Comparison of ENCODE assay signal across 10 cellular contexts in the genomic region with DNA sequence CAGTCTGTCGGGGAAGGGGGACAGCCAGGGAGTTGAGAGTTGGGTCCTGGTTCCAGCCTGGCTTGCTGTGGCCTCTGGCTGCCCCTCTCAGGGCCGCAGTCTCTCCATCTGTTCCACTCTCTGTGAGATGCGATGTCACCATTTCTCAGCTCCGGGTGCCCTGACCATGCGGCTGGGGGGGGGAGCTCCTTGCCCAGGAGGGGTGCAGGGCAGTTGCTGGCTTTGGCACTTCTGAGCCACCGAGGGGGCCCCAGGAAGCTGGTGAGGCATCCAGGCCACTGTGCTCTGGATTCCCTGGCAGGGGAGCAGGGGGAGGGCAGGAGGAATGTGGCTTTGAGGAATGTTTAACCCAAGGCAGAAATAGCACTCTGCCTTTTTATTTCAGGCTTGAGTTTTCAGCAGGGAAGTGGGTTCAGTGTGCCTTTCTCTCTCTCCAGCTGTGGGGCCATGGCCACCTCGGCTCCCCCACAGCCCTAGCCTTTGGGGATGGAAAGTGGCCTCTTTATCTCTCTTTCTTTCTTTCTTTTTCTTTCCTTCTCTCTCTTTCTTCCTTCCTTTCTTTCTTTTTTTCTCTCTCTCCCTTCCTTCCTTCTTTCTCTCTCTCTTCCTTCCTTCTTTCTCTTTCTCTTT. TPM values are rescaled to one million over a fixed set of nuclear protein-coding genes. Genes with fewer than 3 reads are reported as not detected.
A peak's percentile ranks its signal among the peaks of the same experiment; 100 is the strongest.
DNase-seq lines count a peak whose midpoint lies in the region; ATAC-seq and TF ChIP-seq lines count a peak whose summit lies in the region.
"Had no signal": no experiment of that assay in that cellular context is flagged by ENCODE, and none has a peak within 500 bp of the region (broad histone marks: within the 10 kb centered on the region; RNA-seq: fewer than 3 reads in every experiment).

No MANE protein-coding gene starts in this region.

- H3K27me3 Mint-ChIP-seq in chondrocyte (ENCODE audit: low read depth): no peaks in the 10 kb centered on the region

- H3K23ac ChIP-seq in mesendoderm (ENCODE audit: low read length): no peak overlapping the region

- no peaks in the 10 kb centered on the region for H3K9me3 ChIP-seq in HUES6 (ENCODE audit: control insufficient read depth, insufficient read depth, low read depth, low read length)

- peak overlapping the region; percentile 89 for H3K27ac Mint-ChIP-seq in chondrocyte (ENCODE audit: unreplicated experiment)

- H3K18ac ChIP-seq in mesendoderm (ENCODE audit: low read length): no peak overlapping the region

- H3K4me3 Mint-ChIP-seq in chondrocyte (ENCODE audit: unreplicated experiment): peak overlapping the region; percentile 52

- DNase-seq in 8988T (peak; percentile 75), chondrocyte (ENCODE audit: low spot score) (no peak), mesendoderm (peak; percentile 80), NCI-H1092 treated with DMSO at 0.1 percent for 48 hours (lab: John Stamatoyannopoulos, UW) (no peak), NCI-H1930 (lab: John Stamatoyannopoulos, UW) (no peak)
- DNase-seq: activated CD8-positive, alpha-beta memory T cell treated with anti-CD3 and anti-CD28 coated beads for 24 hours had no signal

- no peak overlapping the region for H2AK5ac ChIP-seq in mesendoderm (ENCODE audit: low read length)

- H3K4me2 ChIP-seq in mesendoderm (ENCODE audit: low read length): no peak overlapping the region

- no peak for TF ChIP-seq CTCF in chondrocyte (IDR thresholded peaks at IDR 0.05)

- H3K4me1 ChIP-seq in HUES6 (ENCODE audit: control insufficient read depth, insufficient read depth, low read length) (peaks cover 41% of the 10 kb centered on the region), mesendoderm (ENCODE audit: control insufficient read depth, low read depth, low read length) (peaks cover 7% of the 10 kb centered on the region)

- peaks cover 36% of the 10 kb centered on the region for H3K79me2 ChIP-seq in mesendoderm (ENCODE audit: control insufficient read depth, insufficient read depth, low read length)

- no peak overlapping the region for H2BK120ac ChIP-seq in mesendoderm (ENCODE audit: low read depth, low read length)

- H3K9ac ChIP-seq in HUES6 (ENCODE audit: low read length) (peak overlapping the region; percentile 25), mesendoderm (ENCODE audit: low read length) (peak overlapping the region; percentile 22)

- no peak overlapping the region for H4K8ac ChIP-seq in mesendoderm (ENCODE audit: low read depth, low read length)

- H3K36me3 Mint-ChIP-seq in chondrocyte (ENCODE audit: low read depth): no peaks in the 10 kb centered on the region

- no peak overlapping the region for H2BK15ac ChIP-seq in mesendoderm (replicated peaks; ENCODE audit: low read depth)

- peak overlapping the region; percentile 35 for H2BK5ac ChIP-seq in mesendoderm (ENCODE audit: low read length)

- peaks cover 77% of the 10 kb centered on the region for H3K4me1 Mint-ChIP-seq in chondrocyte (ENCODE audit: low read depth)

- no peak for ATAC-seq in HG02938 (IDR thresholded peaks at IDR 0.05; ENCODE audit: unreplicated experiment)
- no peak for ATAC-seq in GM21576 (IDR thresholded peaks at IDR 0.05; ENCODE audit: unreplicated experiment)

- H3K79me1 ChIP-seq in mesendoderm (ENCODE audit: low read length): peaks cover 26% of the 10 kb centered on the region

- H3K27me3 ChIP-seq in HUES6 (ENCODE audit: control insufficient read depth, insufficient read depth, low read length) (no peaks in the 10 kb centered on the region), mesendoderm (ENCODE audit: insufficient read depth, low read length, poor library complexity) (no peaks in the 10 kb centered on the region)

- H3K27ac ChIP-seq in HUES6 (ENCODE audit: low read depth, low read length): peak overlapping the region; percentile 35; the same call in 1 of the 2 replicates
- peak overlapping the region; percentile 29 for H3K27ac ChIP-seq in mesendoderm (ENCODE audit: low read depth, low read length)
- H3K27ac ChIP-seq: C4-2B had no signal

- H3K36me3 ChIP-seq in HUES6 (ENCODE audit: control insufficient read depth, insufficient read depth, low read length) (no peaks in the 10 kb centered on the region), mesendoderm (ENCODE audit: control insufficient read depth, insufficient read depth, low read length) (no peaks in the 10 kb centered on the region)

- H3K9me3 Mint-ChIP-seq in chondrocyte (ENCODE audit: low read depth): no peaks in the 10 kb centered on the region

- no peak overlapping the region for H4K5ac ChIP-seq in mesendoderm (ENCODE audit: low read length)

- no peak overlapping the region for H3K4me3 ChIP-seq in HUES6 (ENCODE audit: low read depth, low read length)
- no peak overlapping the region for H3K4me3 ChIP-seq in mesendoderm (ENCODE audit: low read length)

- H3K4ac ChIP-seq in mesendoderm (ENCODE audit: low read depth, low read length): no peak overlapping the region

- H3K56ac ChIP-seq in mesendoderm (ENCODE audit: low read length): peak overlapping the region; percentile 78

- WGBS in mesendoderm (ENCODE audit: extremely low coverage, insufficient coverage, low lambda C conversion rate): no CpG with 5 or more reads among the region's 7 CpGs

RNA-seq across cellular contexts. Expression of gene NCS1, which starts 11.0 kb away (rescaled TPM):
- total RNA-seq in chondrocyte: 50.0 to 59.5 TPM (median 56.6 TPM) in 3 replicates
- polyA plus RNA-seq in mesendoderm (2013, experiment 1 of 2): 29.4 TPM
- 28.7 TPM for polyA plus RNA-seq in mesendoderm (2013, experiment 2 of 2)

Comparison
In these comparisons a context has a peak if more than half of its experiments do, and no peak if none do; other contexts are left out.
1. DNase-seq: peak in 8988T (single experiment) and mesendoderm (single experiment); none in chondrocyte (single experiment), NCI-H1092 treated with DMSO at 0.1 percent for 48 hours (single experiment) and NCI-H1930 (0 of 2).